In the genomic region with DNA sequence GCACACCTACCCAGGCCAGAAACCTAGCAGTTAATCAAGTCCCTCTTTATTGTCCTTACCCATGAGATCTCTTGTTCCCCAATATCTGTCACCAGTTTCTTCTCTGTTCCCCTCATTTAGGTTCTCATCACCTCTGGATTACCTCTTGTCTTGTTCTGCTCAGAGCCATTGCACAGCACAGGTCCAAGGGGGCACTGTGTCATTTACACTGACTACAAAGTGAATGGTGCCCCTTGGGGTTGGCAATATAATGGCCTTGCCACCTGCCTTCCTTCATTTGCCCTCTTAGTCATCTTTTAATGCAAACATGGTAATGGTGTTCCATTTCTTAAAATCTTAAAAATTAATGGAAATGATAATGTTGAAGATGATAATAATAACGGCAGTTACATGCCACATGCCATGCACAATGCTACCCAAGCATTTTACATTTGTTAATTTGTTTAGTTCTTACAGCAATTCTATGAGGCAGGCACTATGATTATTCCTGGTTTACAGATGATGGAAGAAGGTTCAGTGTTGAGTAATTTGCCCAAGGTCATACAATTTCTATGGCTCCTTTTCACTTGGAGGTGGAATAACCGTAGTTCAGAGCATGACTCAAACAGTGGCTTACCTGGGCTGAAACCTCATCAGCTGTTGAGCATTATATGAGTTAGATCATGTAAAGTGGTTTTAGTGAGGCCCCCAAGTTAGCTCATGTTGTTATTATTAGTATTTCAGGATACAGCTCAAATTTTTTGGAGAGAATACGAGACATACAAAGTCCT, we compare ENCODE assay signal across 14 cellular contexts.
"Had no signal": no experiment of that assay in that cellular context is flagged by ENCODE, and none has a peak within 500 bp of the region (broad histone marks: within the 10 kb centered on the region; RNA-seq: fewer than 3 reads in every experiment).

No MANE protein-coding gene starts in this region.

- FAIRE-seq: islet of Langerhans, pancreas had no signal

- H3K9me3 Mint-ChIP-seq: activated T-helper 17 cell treated with anti-CD3 and anti-CD28 coated beads, Interleukin-2, amount 50 U/mL, for 72 hours had no signal

- H3K4me3 Mint-ChIP-seq: activated T-helper 17 cell treated with anti-CD3 and anti-CD28 coated beads, Interleukin-2, amount 50 U/mL, for 72 hours; stimulated activated naive B cell treated with anti-CD40 and anti-IgM and Interleukin-4, amounts not matched to agents 10 μg/mL and 1 μg/mL and 100 μg/mL, for 72 hours had no signal

- H3K27me3 Mint-ChIP-seq: activated T-helper 17 cell treated with anti-CD3 and anti-CD28 coated beads, Interleukin-2, amount 50 U/mL, for 72 hours; stimulated activated naive B cell treated with anti-CD40 and anti-IgM and Interleukin-4, amounts not matched to agents 10 μg/mL and 1 μg/mL and 100 μg/mL, for 72 hours had no signal

- ATAC-seq: activated T-helper 17 cell treated with anti-CD3 and anti-CD28 coated beads, Interleukin-2, amount 50 U/mL, for 72 hours; pancreas; stimulated activated naive B cell treated with anti-CD40 and anti-IgM and Interleukin-4, amounts not matched to agents 10 μg/mL and 1 μg/mL and 100 μg/mL, for 72 hours had no signal

- H3K4me3 ChIP-seq: lung, pancreas, thyroid gland, uterus had no signal

- H3K4me1 ChIP-seq: thyroid gland, uterus had no signal

- H3K9me3 ChIP-seq: pancreas, thyroid gland, uterus had no signal

- DNase-seq: activated CD4-positive, alpha-beta T cell treated with anti-CD3 and anti-CD28 coated beads, Interleukin-2, amount 50 U/mL, for 48 hours; activated naive CD4-positive, alpha-beta T cell treated with Interleukin-2 at 50 U/mL for 16 hours; anterior cingulate cortex; erythroblast; midbrain; pancreas; stimulated activated CD4-positive, alpha-beta T cell treated with anti-CD3 and anti-CD28 coated beads, Interleukin-4, amount 100 ng/mL, for 1 hour; stimulated activated naive B cell treated with anti-CD40 and anti-IgM and Interleukin-4, amounts not matched to agents 10 μg/mL and 1 μg/mL and 100 μg/mL, for 72 hours; thyroid gland; uterus had no signal

- H3K36me3 ChIP-seq: pancreas, thyroid gland, uterus had no signal

- H3K27ac Mint-ChIP-seq: activated T-helper 17 cell treated with anti-CD3 and anti-CD28 coated beads, Interleukin-2, amount 50 U/mL, for 72 hours; stimulated activated naive B cell treated with anti-CD40 and anti-IgM and Interleukin-4, amounts not matched to agents 10 μg/mL and 1 μg/mL and 100 μg/mL, for 72 hours had no signal

- H3K4me1 Mint-ChIP-seq: activated T-helper 17 cell treated with anti-CD3 and anti-CD28 coated beads, Interleukin-2, amount 50 U/mL, for 72 hours had no signal

- H3K27ac ChIP-seq: pancreas, thyroid gland, uterus, VCaP had no signal

- H3K27me3 ChIP-seq: pancreas, thyroid gland, uterus had no signal
